In the genomic region with DNA sequence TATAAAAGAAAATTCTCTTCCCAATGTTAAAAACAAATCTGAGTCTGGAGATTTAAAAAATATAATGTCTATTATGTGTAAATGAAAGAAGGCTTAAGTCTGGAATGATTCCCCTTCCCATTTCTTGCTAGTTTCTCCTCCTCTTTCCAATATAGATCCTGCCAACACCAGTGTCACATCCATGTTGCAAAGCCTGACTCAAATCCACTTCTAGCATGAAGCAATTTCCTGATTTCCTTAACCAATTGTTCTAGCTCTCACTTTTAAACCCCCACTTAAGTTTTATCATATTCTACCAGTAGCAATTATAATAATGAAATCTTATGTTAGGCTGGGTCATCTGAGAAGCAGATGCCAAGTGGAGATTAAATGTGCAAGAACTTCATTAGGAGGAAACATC, we compare ENCODE assay signal across 18 cellular contexts.
DNase-seq lines count a peak whose midpoint lies in the region; ATAC-seq and TF ChIP-seq lines count a peak whose summit lies in the region.
"Had no signal": no experiment of that assay in that cellular context is flagged by ENCODE, and none has a peak within 500 bp of the region (broad histone marks: within the 10 kb centered on the region; RNA-seq: fewer than 3 reads in every experiment).

No MANE protein-coding gene starts in this region.

- no peak for TF ChIP-seq EP300 in SK-N-SH (IDR thresholded peaks at IDR 0.05; ENCODE audit: borderline replicate concordance in 1 of 2, low read depth in 1 of 2, low read length in 1 of 2)
- TF ChIP-seq EP300 in upper lobe of left lung (IDR thresholded peaks at IDR 0.05): no peak
- TF ChIP-seq EP300 in esophagus muscularis mucosa (IDR thresholded peaks at IDR 0.05): no peak

- no peak overlapping the region for H3K27ac ChIP-seq in SK-N-SH (ENCODE audit: low read depth in 2 of 2, low read length in 1 of 2)
- peak overlapping the region; percentile 82 for H3K27ac ChIP-seq in epithelial cell of prostate
- no peak overlapping the region for H3K27ac ChIP-seq in upper lobe of left lung
- H3K27ac ChIP-seq in esophagus muscularis mucosa (replicated peaks in 1 of 4): no peak overlapping the region
- H3K27ac ChIP-seq: 22Rv1, BLaER1, C4-2B had no signal

- TF ChIP-seq CTCF in SK-N-SH (IDR thresholded peaks at IDR 0.05) (no peak), fibroblast of the aortic adventitia (IDR thresholded peaks at IDR 0.05; ENCODE audit: insufficient read depth, low read length) (no peak), upper lobe of left lung (IDR thresholded peaks at IDR 0.05) (no peak), esophagus muscularis mucosa (IDR thresholded peaks at IDR 0.05) (no peak)

- ATAC-seq in SK-N-SH treated with all-trans-retinoic acid at 6 μM for 48 hours: no peak
- ATAC-seq in upper lobe of left lung (ENCODE audit: low FRiP score in 2 of 2): no peak
- ATAC-seq in GM21423 (IDR thresholded peaks at IDR 0.05; ENCODE audit: unreplicated experiment): no peak
- ATAC-seq: CD8-positive, alpha-beta T cell; HCT116 had no signal

- TF ChIP-seq POLR2A in upper lobe of left lung (IDR thresholded peaks at IDR 0.05): no peak
- TF ChIP-seq POLR2A in esophagus muscularis mucosa (IDR thresholded peaks at IDR 0.05; ENCODE audit: low read depth): no peak

- H3K36me3 ChIP-seq in SK-N-SH (replicated peaks in 1 of 2; ENCODE audit: control insufficient read depth in 1 of 2, insufficient read depth in 2 of 2, low read length in 1 of 2) (no peaks in the 10 kb centered on the region), upper lobe of left lung (no peaks in the 10 kb centered on the region), esophagus muscularis mucosa (no peaks in the 10 kb centered on the region)
- H3K36me3 ChIP-seq: BLaER1 had no signal

- TF ChIP-seq RAD21 in SK-N-SH (IDR thresholded peaks at IDR 0.05; ENCODE audit: low read length): no peak

- H3K79me2 ChIP-seq in SK-N-SH (ENCODE audit: insufficient read depth): no peaks in the 10 kb centered on the region

- no peak overlapping the region for H3K9ac ChIP-seq in SK-N-SH
- H3K9ac ChIP-seq: BLaER1 had no signal

- H3K4me3 ChIP-seq in SK-N-SH (ENCODE audit: low read depth in 2 of 2, low read length in 1 of 2): no peak overlapping the region
- H3K4me3 ChIP-seq in fibroblast of the aortic adventitia (ENCODE audit: low read depth, low read length): no peak overlapping the region
- H3K4me3 ChIP-seq in upper lobe of left lung: no peak overlapping the region
- H3K4me3 ChIP-seq in esophagus muscularis mucosa: no peak overlapping the region
- H3K4me3 ChIP-seq: BLaER1, GM23338 had no signal

- no peaks in the 10 kb centered on the region for H3K27me3 ChIP-seq in SK-N-SH (ENCODE audit: insufficient read depth)
- H3K27me3 ChIP-seq in upper lobe of left lung: no peaks in the 10 kb centered on the region
- no peaks in the 10 kb centered on the region for H3K27me3 ChIP-seq in esophagus muscularis mucosa
- H3K27me3 ChIP-seq: BLaER1 had no signal

- H3K9me3 ChIP-seq in SK-N-SH (no peaks in the 10 kb centered on the region), upper lobe of left lung (no peaks in the 10 kb centered on the region), esophagus muscularis mucosa (no peaks in the 10 kb centered on the region)
- H3K9me3 ChIP-seq: BLaER1, Caco-2 had no signal

- no peak overlapping the region for H2AFZ ChIP-seq in SK-N-SH (ENCODE audit: low read depth)

- peaks cover 0 to 12% of the 10 kb centered on the region in 2 experiments; a peak in 1 of 4 replicates for H3K4me1 ChIP-seq in SK-N-SH (ENCODE audit: control insufficient read depth in 1 of 2, insufficient read depth in 2 of 2, low read depth in 1 of 2, low read length in 1 of 2)
- H3K4me1 ChIP-seq in upper lobe of left lung: peaks cover 0 to 7% (median 0%) of the 10 kb centered on the region in 4 donors
- no peaks in the 10 kb centered on the region for H3K4me1 ChIP-seq in esophagus muscularis mucosa
- H3K4me1 ChIP-seq: BLaER1, Caco-2 had no signal

- CTCF ChIA-PET in SK-N-SH (lab: Yijun Ruan, JAX): interaction anchor here (1.1 to 1.7 kb wide), 4 partner anchors 15 to 71 kb away, joined by 3 to 5 read pairs (median 4); no protein-coding TSS in a partner anchor

- no peaks in the 10 kb centered on the region for H3K9me2 ChIP-seq in SK-N-SH

- H4K20me1 ChIP-seq in SK-N-SH (ENCODE audit: insufficient read depth): no peaks in the 10 kb centered on the region
- H4K20me1 ChIP-seq: BLaER1 had no signal

- peak overlapping the region; percentile 26; the same call in 1 of the 2 replicates for H3K4me2 ChIP-seq in SK-N-SH
- H3K4me2 ChIP-seq: BLaER1, GM23338 had no signal

- DNase-seq in SK-N-SH (no peak), epithelial cell of prostate (ENCODE audit: low read depth, low spot score) (no peak), fibroblast of the aortic adventitia (ENCODE audit: low read depth) (peak; percentile 36), upper lobe of left lung (no peak), esophagus muscularis mucosa (ENCODE audit: extremely low spot score) (no peak)
- DNase-seq: Caco-2; CD4-positive, CD25-positive, alpha-beta regulatory T cell; CD8-positive, alpha-beta T cell; DMS153; DND-41; H9 had no signal

- POLR2A ChIA-PET in SK-N-SH (lab: Yijun Ruan, JAX): no interaction called here

- H3F3A ChIP-seq in SK-N-SH (replicated peaks; ENCODE audit: insufficient read depth): peaks cover 8% of the 10 kb centered on the region

- intact Hi-C loops in esophagus muscularis mucosa (cut with DNase I): no loop called here

TF ChIP-seq in SK-N-SH, 30 proteins besides CTCF, POLR2A, EP300 and RAD21 (continues in another document):
- TF ChIP-seq YY1 (IDR thresholded peaks at IDR 0.05; ENCODE audit: low read depth) (no peak), TAF1 (IDR thresholded peaks at IDR 0.05; ENCODE audit: borderline replicate concordance, low read depth, low read length) (no peak), TCF12 (IDR thresholded peaks at IDR 0.05) (no peak), NFIC (IDR thresholded peaks at IDR 0.05; ENCODE audit: borderline replicate concordance) (no peak), RFX5 (IDR thresholded peaks at IDR 0.05; ENCODE audit: low read length) (no peak)
- TF ChIP-seq, protein P1, sequence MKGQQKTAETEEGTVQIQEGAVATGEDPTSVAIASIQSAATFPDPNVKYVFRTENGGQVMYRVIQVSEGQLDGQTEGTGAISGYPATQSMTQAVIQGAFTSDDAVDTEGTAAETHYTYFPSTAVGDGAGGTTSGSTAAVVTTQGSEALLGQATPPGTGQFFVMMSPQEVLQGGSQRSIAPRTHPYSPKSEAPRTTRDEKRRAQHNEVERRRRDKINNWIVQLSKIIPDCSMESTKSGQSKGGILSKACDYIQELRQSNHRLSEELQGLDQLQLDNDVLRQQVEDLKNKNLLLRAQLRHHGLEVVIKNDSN (IDR thresholded peaks at IDR 0.05; ENCODE audit: borderline replicate concordance, low read depth): no peak
- TF ChIP-seq, protein P2, sequence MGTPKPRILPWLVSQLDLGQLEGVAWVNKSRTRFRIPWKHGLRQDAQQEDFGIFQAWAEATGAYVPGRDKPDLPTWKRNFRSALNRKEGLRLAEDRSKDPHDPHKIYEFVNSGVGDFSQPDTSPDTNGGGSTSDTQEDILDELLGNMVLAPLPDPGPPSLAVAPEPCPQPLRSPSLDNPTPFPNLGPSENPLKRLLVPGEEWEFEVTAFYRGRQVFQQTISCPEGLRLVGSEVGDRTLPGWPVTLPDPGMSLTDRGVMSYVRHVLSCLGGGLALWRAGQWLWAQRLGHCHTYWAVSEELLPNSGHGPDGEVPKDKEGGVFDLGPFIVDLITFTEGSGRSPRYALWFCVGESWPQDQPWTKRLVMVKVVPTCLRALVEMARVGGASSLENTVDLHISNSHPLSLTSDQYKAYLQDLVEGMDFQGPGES (IDR thresholded peaks at IDR 0.05; ENCODE audit: low read depth, low read length): no peak

TF ChIP-seq in SK-N-SH treated with all-trans-retinoic acid at 6 μM for 48 hours, 23 proteins besides CTCF, POLR2A, EP300 and RAD21 (continues in another document):
- TF ChIP-seq ESRRG (CRISPR knock-in tag; IDR thresholded peaks at IDR 0.05): no peak
- TF ChIP-seq ZFP3 (CRISPR knock-in tag; IDR thresholded peaks at IDR 0.05): no peak
- TF ChIP-seq PPARA (CRISPR knock-in tag; IDR thresholded peaks at IDR 0.05; ENCODE audit: borderline replicate concordance): no peak
- TF ChIP-seq ZNF8 (CRISPR knock-in tag; IDR thresholded peaks at IDR 0.05): no peak
- TF ChIP-seq TOX (CRISPR knock-in tag; IDR thresholded peaks at IDR 0.05; ENCODE audit: borderline replicate concordance): no peak
- TF ChIP-seq GLIS3 (CRISPR knock-in tag; IDR thresholded peaks at IDR 0.05): no peak
- TF ChIP-seq RARB (CRISPR knock-in tag; IDR thresholded peaks at IDR 0.05): no peak
- no peak for TF ChIP-seq CSDC2 (CRISPR knock-in tag; IDR thresholded peaks at IDR 0.05)
- TF ChIP-seq SNAI2 (CRISPR knock-in tag; IDR thresholded peaks at IDR 0.05): no peak
- no peak for TF ChIP-seq ZNF565 (CRISPR knock-in tag; conservative IDR thresholded peaks at IDR 0.05; ENCODE audit: low read depth)
- TF ChIP-seq ARNTL (CRISPR knock-in tag; IDR thresholded peaks at IDR 0.05; ENCODE audit: borderline replicate concordance, low read depth): no peak
- no peak for TF ChIP-seq ZNF70 (CRISPR knock-in tag; IDR thresholded peaks at IDR 0.05)
- TF ChIP-seq, protein P3, sequence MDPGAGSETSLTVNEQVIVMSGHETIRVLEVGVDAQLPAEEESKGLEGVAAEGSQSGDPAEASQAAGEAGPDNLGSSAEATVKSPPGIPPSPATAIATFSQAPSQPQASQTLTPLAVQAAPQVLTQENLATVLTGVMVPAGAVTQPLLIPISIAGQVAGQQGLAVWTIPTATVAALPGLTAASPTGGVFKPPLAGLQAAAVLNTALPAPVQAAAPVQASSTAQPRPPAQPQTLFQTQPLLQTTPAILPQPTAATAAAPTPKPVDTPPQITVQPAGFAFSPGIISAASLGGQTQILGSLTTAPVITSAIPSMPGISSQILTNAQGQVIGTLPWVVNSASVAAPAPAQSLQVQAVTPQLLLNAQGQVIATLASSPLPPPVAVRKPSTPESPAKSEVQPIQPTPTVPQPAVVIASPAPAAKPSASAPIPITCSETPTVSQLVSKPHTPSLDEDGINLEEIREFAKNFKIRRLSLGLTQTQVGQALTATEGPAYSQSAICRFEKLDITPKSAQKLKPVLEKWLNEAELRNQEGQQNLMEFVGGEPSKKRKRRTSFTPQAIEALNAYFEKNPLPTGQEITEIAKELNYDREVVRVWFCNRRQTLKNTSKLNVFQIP (CRISPR knock-in tag; IDR thresholded peaks at IDR 0.05; ENCODE audit: borderline replicate concordance, low read depth): no peak
- TF ChIP-seq ZC3H10 (CRISPR knock-in tag; IDR thresholded peaks at IDR 0.05): no peak
- no peak for TF ChIP-seq BACH2 (CRISPR knock-in tag; IDR thresholded peaks at IDR 0.05; ENCODE audit: borderline replicate concordance)
